Comparison of ENCODE assay signal across 22 cellular contexts in the genomic region with DNA sequence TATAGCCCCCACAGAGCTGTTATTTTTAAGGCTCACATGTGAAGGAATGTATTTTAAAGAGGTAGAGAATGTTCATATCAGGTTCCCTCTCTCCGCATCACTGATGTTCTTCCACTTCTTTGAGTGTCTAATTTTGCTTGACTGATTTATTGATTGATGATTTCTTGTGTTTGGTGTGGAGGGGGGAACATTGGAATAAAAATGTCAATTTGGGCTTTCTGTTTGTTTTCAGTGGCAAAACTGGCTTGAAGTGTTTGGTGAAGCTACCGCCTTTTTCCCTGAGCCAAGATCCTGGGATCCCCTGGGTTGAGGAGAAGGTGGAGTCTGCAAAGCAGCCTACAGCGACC. TPM values are rescaled to one million over a fixed set of nuclear protein-coding genes. Genes with fewer than 3 reads are reported as not detected.
A peak's percentile ranks its signal among the peaks of the same experiment; 100 is the strongest.
DNase-seq lines count a peak whose midpoint lies in the region; ATAC-seq, FAIRE-seq and TF ChIP-seq lines count a peak whose summit lies in the region.
"Had no signal": no experiment of that assay in that cellular context is flagged by ENCODE, and none has a peak within 500 bp of the region (broad histone marks: within the 10 kb centered on the region; RNA-seq: fewer than 3 reads in every experiment).

No MANE protein-coding gene starts in this region.

- H3K4me3 Mint-ChIP-seq in neural crest cell: no peak overlapping the region
- no peak overlapping the region for H3K4me3 Mint-ChIP-seq in activated T-cell treated with anti-CD3 and anti-CD28 coated beads, Interleukin-2, amount 50 U/mL, for 4 hours
- H3K4me3 Mint-ChIP-seq in T-helper 2 cell treated with Interferon-gamma antibody and Interleukin-4, amounts not matched to agents 5 μg/mL and 100 μg/mL, for 36 hours: no peak overlapping the region
- H3K4me3 Mint-ChIP-seq: CD4-positive, alpha-beta T cell had no signal

- H3K36me3 ChIP-seq in Loucy (ENCODE audit: insufficient read depth, low read length): no peaks in the 10 kb centered on the region
- no peaks in the 10 kb centered on the region for H3K36me3 ChIP-seq in endothelial cell of umbilical vein (ENCODE audit: control insufficient read depth in 2 of 2, extremely low read depth in 1 of 2, insufficient read depth in 2 of 2, low read length in 2 of 2)

- no peak for TF ChIP-seq RAD21 in A549 (conservative IDR thresholded peaks at IDR 0.05 in 1 of 2, IDR thresholded peaks at IDR 0.05 in 1 of 2)

- H4K20me1 ChIP-seq in Loucy (ENCODE audit: insufficient read depth, low read length, poor library complexity, severe bottlenecking) (no peaks in the 10 kb centered on the region), endothelial cell of umbilical vein (replicated peaks; ENCODE audit: control insufficient read depth, extremely low read depth, insufficient read depth, low read length) (no peaks in the 10 kb centered on the region)

- no peak overlapping the region for H3K9ac ChIP-seq in Loucy (ENCODE audit: low read depth, low read length, poor library complexity, severe bottlenecking)
- H3K9ac ChIP-seq in endothelial cell of umbilical vein (replicated peaks; ENCODE audit: extremely low read depth, insufficient read depth, low read length): no peak overlapping the region

- dilution Hi-C loops in endothelial cell of umbilical vein (cut with MboI; ENCODE audit: extremely low pct_ligation_motif_present, low sequenced_read_pairs): no loop called here

- no peak for TF ChIP-seq EP300 in A549 (IDR thresholded peaks at IDR 0.05)

- H3K27me3 Mint-ChIP-seq in neural crest cell (ENCODE audit: low read depth): no peaks in the 10 kb centered on the region
- H3K27me3 Mint-ChIP-seq in activated T-cell treated with anti-CD3 and anti-CD28 coated beads, Interleukin-2, amount 50 U/mL, for 4 hours (ENCODE audit: low read depth): peaks cover 3% of the 10 kb centered on the region
- H3K27me3 Mint-ChIP-seq in T-helper 2 cell treated with Interferon-gamma antibody and Interleukin-4, amounts not matched to agents 5 μg/mL and 100 μg/mL, for 36 hours (ENCODE audit: low read depth): peaks cover 32% of the 10 kb centered on the region
- H3K27me3 Mint-ChIP-seq: CD4-positive, alpha-beta T cell had no signal

- FAIRE-seq in A549 (lab: Jason Lieb, UNC): no peak
- no peak for FAIRE-seq in endothelial cell of umbilical vein (lab: Jason Lieb, UNC)
- FAIRE-seq: G401.6, GM12892, HTR-8/SVneo, K562 had no signal

- H3K4me3 ChIP-seq in A549 (no peak overlapping the region), Loucy (ENCODE audit: low read length, poor library complexity, severe bottlenecking) (no peak overlapping the region), endothelial cell of umbilical vein (replicated peaks in 1 of 3; ENCODE audit: insufficient read depth in 1 of 3, low read depth in 1 of 3, low read length in 3 of 3) (no peak overlapping the region)
- H3K4me3 ChIP-seq: K562 had no signal

- no peak for DNase-seq in A549 (ENCODE audit: low read depth in 1 of 2, low spot score in 1 of 2)
- no peak for DNase-seq in endothelial cell of umbilical vein (ENCODE audit: low read depth, low spot score)
- DNase-seq in neural crest cell (ENCODE audit: low read depth, low spot score): no peak
- no peak for DNase-seq in activated T-cell treated with anti-CD3 and anti-CD28 coated beads, Interleukin-2, amount 50 U/mL, for 4 hours
- DNase-seq in C1 segment of cervical spinal cord (lab: John Stamatoyannopoulos, UW): no peak
- DNase-seq in ureter (ENCODE audit: low spot score): no peak
- DNase-seq in T-helper 2 cell treated with Interferon-gamma antibody and Interleukin-4, amounts not matched to agents 5 μg/mL and 100 μg/mL, for 36 hours (ENCODE audit: low spot score): no peak
- DNase-seq: Calu3; CD4-positive, alpha-beta T cell; DMS79 treated with DMSO at 0.1 percent for 48 hours; NCI-H1048; NCI-H146; NCI-H2107; NCI-H345; NCI-H69; NK-92 treated with Interleukin-12 subunit alpha and Interleukin-12 subunit beta, amount 100 ng/mL, for 24 hours had no signal

- no peak for TF ChIP-seq CTCF in A549 (IDR thresholded peaks at IDR 0.05)
- no peak for TF ChIP-seq CTCF in Loucy (conservative IDR thresholded peaks at IDR 0.05; ENCODE audit: low read length)
- no peak for TF ChIP-seq CTCF in endothelial cell of umbilical vein (IDR thresholded peaks at IDR 0.05; ENCODE audit: extremely low read depth in 1 of 2, insufficient read depth in 1 of 2, low read depth in 1 of 2, low read length in 2 of 2)
- TF ChIP-seq CTCF in neural crest cell (conservative IDR thresholded peaks at IDR 0.05): no peak

- peaks cover 43% of the 10 kb centered on the region for H3K4me1 ChIP-seq in A549
- H3K4me1 ChIP-seq in Loucy (ENCODE audit: insufficient read depth, low read length, poor library complexity, severe bottlenecking): no peaks in the 10 kb centered on the region
- H3K4me1 ChIP-seq in endothelial cell of umbilical vein (ENCODE audit: control insufficient read depth, extremely low read depth, insufficient read depth, low read length): peaks cover 44% of the 10 kb centered on the region

- TF ChIP-seq POLR2A in A549 (IDR thresholded peaks at IDR 0.05; ENCODE audit: low read length): no peak
- no peak for TF ChIP-seq POLR2A in endothelial cell of umbilical vein (IDR thresholded peaks at IDR 0.05; ENCODE audit: low read depth, low read length)

- H3K27ac ChIP-seq in A549 (peak overlapping the region; percentile 42 to 77; a peak in 5 of 6 replicates), endothelial cell of umbilical vein (ENCODE audit: insufficient read depth, low read depth, low read length) (peak overlapping the region; percentile 52)

- no peaks in the 10 kb centered on the region for H3K9me2 ChIP-seq in Loucy (replicated peaks; ENCODE audit: low read depth, low read length)

- H3K9me1 ChIP-seq in endothelial cell of umbilical vein (replicated peaks; ENCODE audit: control insufficient read depth, extremely low read depth, insufficient read depth, low read length): no peaks in the 10 kb centered on the region

- H3K27me3 ChIP-seq in Loucy (ENCODE audit: insufficient read depth, low read length, poor library complexity, severe bottlenecking) (no peaks in the 10 kb centered on the region), endothelial cell of umbilical vein (ENCODE audit: control insufficient read depth in 2 of 2, insufficient read depth in 2 of 2, low read length in 2 of 2) (no peaks in the 10 kb centered on the region)

- H3K79me2 ChIP-seq in Loucy (ENCODE audit: insufficient read depth, low read length) (no peaks in the 10 kb centered on the region), endothelial cell of umbilical vein (ENCODE audit: control insufficient read depth, insufficient read depth, low read length) (no peaks in the 10 kb centered on the region)

- H3K9me3 Mint-ChIP-seq in neural crest cell: peaks cover 3% of the 10 kb centered on the region
- no peaks in the 10 kb centered on the region for H3K9me3 Mint-ChIP-seq in activated T-cell treated with anti-CD3 and anti-CD28 coated beads, Interleukin-2, amount 50 U/mL, for 4 hours
- H3K9me3 Mint-ChIP-seq in T-helper 2 cell treated with Interferon-gamma antibody and Interleukin-4, amounts not matched to agents 5 μg/mL and 100 μg/mL, for 36 hours: no peaks in the 10 kb centered on the region
- H3K9me3 Mint-ChIP-seq: CD4-positive, alpha-beta T cell had no signal

- no peak for ATAC-seq in A549
- ATAC-seq in activated T-cell treated with anti-CD3 and anti-CD28 coated beads, Interleukin-2, amount 50 U/mL, for 4 hours: no peak
- ATAC-seq: K562 had no signal

- H3K27ac Mint-ChIP-seq in neural crest cell (ENCODE audit: unreplicated experiment): peak overlapping the region; percentile 85
- H3K27ac Mint-ChIP-seq in T-helper 2 cell treated with Interferon-gamma antibody and Interleukin-4, amounts not matched to agents 5 μg/mL and 100 μg/mL, for 36 hours: no peak overlapping the region
- H3K27ac Mint-ChIP-seq: CD4-positive, alpha-beta T cell had no signal

- CTCF ChIA-PET in A549 (lab: Yijun Ruan, JAX): interaction anchor here (0.9 to 1.2 kb wide), 2 partner anchors 179 to 205 kb away, joined by 3 read pairs; no protein-coding TSS in a partner anchor
- CTCF ChIA-PET in endothelial cell of umbilical vein (lab: Charles Lee): interaction anchor here (1.1 to 3.4 kb wide), 4 partner anchors 9 to 25 kb away, joined by 3 to 12 read pairs (median 8); no protein-coding TSS in a partner anchor

- BruUV-seq in endothelial cell of umbilical vein (replicated peaks; lab: Mats Ljungman, UMichigan): no TSS peak

- POLR2A ChIA-PET in A549 (lab: Yijun Ruan, JAX): no interaction called here
- POLR2A ChIA-PET in endothelial cell of umbilical vein (lab: Charles Lee): no interaction called here

- peak overlapping the region; percentile 24; the same call in 1 of the 2 replicates for H2AFZ ChIP-seq in Loucy (ENCODE audit: low read length)
- peak overlapping the region; percentile 29 for H2AFZ ChIP-seq in endothelial cell of umbilical vein (ENCODE audit: low read depth, low read length)

- peaks cover 33% of the 10 kb centered on the region for H3K4me1 Mint-ChIP-seq in neural crest cell
- no peaks in the 10 kb centered on the region for H3K4me1 Mint-ChIP-seq in activated T-cell treated with anti-CD3 and anti-CD28 coated beads, Interleukin-2, amount 50 U/mL, for 4 hours (ENCODE audit: low read depth)
- H3K4me1 Mint-ChIP-seq in T-helper 2 cell treated with Interferon-gamma antibody and Interleukin-4, amounts not matched to agents 5 μg/mL and 100 μg/mL, for 36 hours (ENCODE audit: low read depth): peaks cover 6% of the 10 kb centered on the region

- WGBS in A549 (ENCODE audit: missing lambda C conversion rate): 87% methylated on average over 3 of the region's 3 CpGs

- H3K4me2 ChIP-seq in A549 (peak overlapping the region; percentile 16; the same call in 2 of the 3 replicates), Loucy (ENCODE audit: low read depth, low read length, poor library complexity, severe bottlenecking) (no peak overlapping the region), endothelial cell of umbilical vein (ENCODE audit: insufficient read depth, low read length) (no peak overlapping the region)

- H3F3A ChIP-seq in Loucy (ENCODE audit: low read depth): no peaks in the 10 kb centered on the region

- H3K9me3 ChIP-seq in A549 (no peaks in the 10 kb centered on the region), Loucy (ENCODE audit: insufficient read depth, low read depth, low read length) (no peaks in the 10 kb centered on the region), endothelial cell of umbilical vein (replicated peaks; ENCODE audit: control insufficient read depth, insufficient read depth, low read length) (no peaks in the 10 kb centered on the region)

- intact Hi-C loops in endothelial cell of umbilical vein (cut with micrococcal nuclease): no loop called here

- H3K36me3 Mint-ChIP-seq in neural crest cell (ENCODE audit: low read depth): no peaks in the 10 kb centered on the region
- no peaks in the 10 kb centered on the region for H3K36me3 Mint-ChIP-seq in activated T-cell treated with anti-CD3 and anti-CD28 coated beads, Interleukin-2, amount 50 U/mL, for 4 hours (ENCODE audit: insufficient read depth)
- no peaks in the 10 kb centered on the region for H3K36me3 Mint-ChIP-seq in T-helper 2 cell treated with Interferon-gamma antibody and Interleukin-4, amounts not matched to agents 5 μg/mL and 100 μg/mL, for 36 hours (ENCODE audit: low read depth)

RNA-seq across cellular contexts. Expression of gene TMEM212, which starts 2.7 kb away (rescaled TPM):
- polyA plus RNA-seq in A549 (2011; rRNA removed): not detected in 2 replicates
- polyA plus RNA-seq in A549 (2012; cell fraction: cytosol; rRNA removed): not detected in 2 replicates
- not detected in 2 replicates for polyA plus RNA-seq in A549 (2012; cell fraction: nucleus; rRNA removed)
- polyA plus RNA-seq in A549 (2017; fragmentation: RNase III; extraction: RNeasy Plus Mini Kit Qiagen cat#74134 plus additional on column Dnase treatment): not detected in 3 replicates
- polyA minus RNA-seq in A549 (2011; rRNA and poly(A)+ RNA removed): not detected in 2 replicates
- not detected in 2 replicates for total RNA-seq in endothelial cell of umbilical vein
- polyA plus RNA-seq in endothelial cell of umbilical vein: 0.14 TPM in 1 of 2 replicates, not detected in the other
- polyA plus RNA-seq in endothelial cell of umbilical vein (2011; cell fraction: cytosol; rRNA removed): not detected in 2 replicates
- 0.11 TPM in 1 of 2 replicates, not detected in the other for polyA plus RNA-seq in endothelial cell of umbilical vein (2011; cell fraction: nucleus; rRNA removed)
- polyA plus RNA-seq in endothelial cell of umbilical vein (2012): not detected in 2 replicates
- polyA minus RNA-seq in endothelial cell of umbilical vein: not detected in 2 replicates
- not detected for polyA minus RNA-seq in endothelial cell of umbilical vein (2011; cell fraction: cytosol; rRNA and poly(A)+ RNA removed)
- 0.91 and 1.3 TPM in 2 replicates for polyA minus RNA-seq in endothelial cell of umbilical vein (2011; cell fraction: nucleus; rRNA and poly(A)+ RNA removed)
- not detected in 2 replicates for total RNA-seq in neural crest cell
- not detected for total RNA-seq in activated T-cell treated with anti-CD3 and anti-CD28 coated beads, Interleukin-2, amount 50 U/mL, for 4 hours
- total RNA-seq in ureter: not detected
- total RNA-seq: A172; Calu3; CD4-positive, alpha-beta T cell; K562 had no signal
- polyA plus RNA-seq: K562 had no signal

RNA-seq across cellular contexts. Expression of gene PLD1, which starts 30.2 kb away (rescaled TPM):
- polyA plus RNA-seq in A549 (2011; rRNA removed) (26.6 and 27.2 TPM in 2 replicates), A549 (2017; fragmentation: RNase III; extraction: RNeasy Plus Mini Kit Qiagen cat#74134 plus additional on column Dnase treatment) (5.2 to 7.3 TPM (median 6.6 TPM) in 3 replicates), endothelial cell of umbilical vein (35.7 and 42.0 TPM in 2 replicates)
- 4.6 and 6.0 TPM in 2 replicates for polyA plus RNA-seq in A549 (2012; cell fraction: cytosol; rRNA removed)
- polyA plus RNA-seq in A549 (2012; cell fraction: nucleus; rRNA removed): 7.7 and 16.9 TPM in 2 replicates
- polyA minus RNA-seq in A549 (2011; rRNA and poly(A)+ RNA removed): 36.8 and 43.7 TPM in 2 replicates
- total RNA-seq in endothelial cell of umbilical vein (75.6 and 108 TPM in 2 replicates), neural crest cell (0.89 and 0.93 TPM in 2 replicates), ureter (43.7 TPM)
- polyA plus RNA-seq in endothelial cell of umbilical vein (2011; cell fraction: cytosol; rRNA removed): 33.4 and 33.6 TPM in 2 replicates
- polyA plus RNA-seq in endothelial cell of umbilical vein (2011; cell fraction: nucleus; rRNA removed): 169 and 198 TPM in 2 replicates
- 32.5 and 45.4 TPM in 2 replicates for polyA plus RNA-seq in endothelial cell of umbilical vein (2012)
- 168 and 217 TPM in 2 replicates for polyA minus RNA-seq in endothelial cell of umbilical vein
- 10.1 TPM for polyA minus RNA-seq in endothelial cell of umbilical vein (2011; cell fraction: cytosol; rRNA and poly(A)+ RNA removed)
- 352 and 548 TPM in 2 replicates for polyA minus RNA-seq in endothelial cell of umbilical vein (2011; cell fraction: nucleus; rRNA and poly(A)+ RNA removed)
- total RNA-seq in activated T-cell treated with anti-CD3 and anti-CD28 coated beads, Interleukin-2, amount 50 U/mL, for 4 hours: 1 to 10 TPM in 1 of 3 donors, under 1 TPM in 2; 0.52 to 1.3 (median 0.66) TPM

Comparison
In these comparisons a context has a peak if more than half of its experiments do, and no peak if none do; other contexts are left out.
1. RNA of gene PLD1, which starts 30.2 kb away (total RNA-seq): 75.6 to 108 TPM in endothelial cell of umbilical vein and 43.7 TPM in ureter (single experiment); 0.89 to 0.93 TPM in neural crest cell and 0.52 to 1.3 TPM in activated T-cell treated with anti-CD3 and anti-CD28 coated beads, Interleukin-2, amount 50 U/mL, for 4 hours; every median in the first group is over 10 times any median in the second.